13 cellular contexts compared by ENCODE assay signal in genomic region chr1:26540346-26540745, GRCh38. TPM values are rescaled to one million over a fixed set of nuclear protein-coding genes. Genes with fewer than 3 reads are reported as not detected.
DNase-seq lines count a peak whose midpoint lies in the region; ATAC-seq and TF ChIP-seq lines count a peak whose summit lies in the region.
"Had no signal": no experiment of that assay in that cellular context is flagged by ENCODE, and none has a peak within 500 bp of the region (broad histone marks: within the 10 kb centered on the region; RNA-seq: fewer than 3 reads in every experiment).

No MANE protein-coding gene starts in this region.

- no peaks in the 10 kb centered on the region for H3K9me3 ChIP-seq in DOHH2 (ENCODE audit: control insufficient read depth, insufficient read depth, low read length)
- no peaks in the 10 kb centered on the region for H3K9me3 ChIP-seq in neutrophil

- H3K27me3 ChIP-seq in DOHH2 (ENCODE audit: control insufficient read depth, low read length): no peaks in the 10 kb centered on the region
- no peaks in the 10 kb centered on the region for H3K27me3 ChIP-seq in neutrophil

- peaks cover 80% of the 10 kb centered on the region for H3K4me1 Mint-ChIP-seq in activated naive CD8-positive, alpha-beta T cell treated with anti-CD3 and anti-CD28 coated beads, Interleukin-2, amount 50 U/mL, for 24 hours

- peak overlapping the region; percentile 49 for H3K4me3 ChIP-seq in DOHH2 (ENCODE audit: low read length)
- H3K4me3 ChIP-seq in neutrophil (ENCODE audit: low read depth in 1 of 2, low read length in 1 of 2): peak overlapping the region; percentile 66 to 93
- H3K4me3 ChIP-seq: K562 had no signal

- H3K27ac Mint-ChIP-seq in activated naive CD8-positive, alpha-beta T cell treated with anti-CD3 and anti-CD28 coated beads, Interleukin-2, amount 50 U/mL, for 24 hours: peak overlapping the region; percentile 83
- H3K27ac Mint-ChIP-seq: HFFc6 had no signal

- H3K9me3 Mint-ChIP-seq in activated naive CD8-positive, alpha-beta T cell treated with anti-CD3 and anti-CD28 coated beads, Interleukin-2, amount 50 U/mL, for 24 hours: no peaks in the 10 kb centered on the region
- H3K9me3 Mint-ChIP-seq: HFFc6 had no signal

- H3K27ac ChIP-seq in DOHH2 (ENCODE audit: low read depth, low read length) (peak overlapping the region; percentile 95), neutrophil (peak overlapping the region; percentile 100)

- H3K4me2 ChIP-seq in DOHH2 (ENCODE audit: low read length): peak overlapping the region; percentile 67

- peaks cover 30% of the 10 kb centered on the region for H3F3A ChIP-seq in DOHH2 (ENCODE audit: control insufficient read depth, insufficient read depth)

- no peak for ATAC-seq in activated naive CD8-positive, alpha-beta T cell treated with anti-CD3 and anti-CD28 coated beads, Interleukin-2, amount 50 U/mL, for 24 hours
- ATAC-seq: K562, left cardiac atrium had no signal

- H4K20me1 ChIP-seq in DOHH2 (ENCODE audit: control insufficient read depth, insufficient read depth, low read depth, low read length): no peaks in the 10 kb centered on the region; the same call in 1 of the 2 replicates

- no peaks in the 10 kb centered on the region for H3K27me3 Mint-ChIP-seq in activated naive CD8-positive, alpha-beta T cell treated with anti-CD3 and anti-CD28 coated beads, Interleukin-2, amount 50 U/mL, for 24 hours

- H3K36me3 ChIP-seq in DOHH2 (ENCODE audit: control insufficient read depth, low read length): peaks cover 7% of the 10 kb centered on the region
- no peaks in the 10 kb centered on the region for H3K36me3 ChIP-seq in neutrophil

- H3K79me2 ChIP-seq in DOHH2 (ENCODE audit: control insufficient read depth, low read length): peaks cover 7% of the 10 kb centered on the region

- no peak for TF ChIP-seq CTCF in DOHH2 (IDR thresholded peaks at IDR 0.05; ENCODE audit: low read depth, low read length, poor library complexity, severe bottlenecking)
- no peak for TF ChIP-seq CTCF in neutrophil (IDR thresholded peaks at IDR 0.05)

- peaks cover 15% of the 10 kb centered on the region for H3K36me3 Mint-ChIP-seq in activated naive CD8-positive, alpha-beta T cell treated with anti-CD3 and anti-CD28 coated beads, Interleukin-2, amount 50 U/mL, for 24 hours (ENCODE audit: low read depth)

- peak overlapping the region; percentile 42 for H3K4me3 Mint-ChIP-seq in activated naive CD8-positive, alpha-beta T cell treated with anti-CD3 and anti-CD28 coated beads, Interleukin-2, amount 50 U/mL, for 24 hours
- H3K4me3 Mint-ChIP-seq: HFFc6 had no signal

- H3K9me2 ChIP-seq in DOHH2 (replicated peaks; ENCODE audit: control insufficient read depth, low read length): no peaks in the 10 kb centered on the region

- DNase-seq in M059J (ENCODE audit: low read depth) (peak; percentile 35), SKM-1 treated with dmso at 0.1 percent for 144 hours (lab: John Stamatoyannopoulos, UW; ENCODE audit: unreplicated experiment) (no peak), COR-L47 (lab: John Stamatoyannopoulos, UW) (no peak), OCI-M1 (lab: John Stamatoyannopoulos, UW) (no peak), DMS 273 (lab: John Stamatoyannopoulos, UW; ENCODE audit: unreplicated experiment) (no peak)
- no peak for DNase-seq in activated naive CD8-positive, alpha-beta T cell treated with anti-CD3 and anti-CD28 coated beads, Interleukin-2, amount 50 U/mL, for 24 hours
- DNase-seq: Calu3, HFFc6, left cardiac atrium, occipital lobe had no signal

- peaks cover 90% of the 10 kb centered on the region for H3K4me1 ChIP-seq in DOHH2 (ENCODE audit: control insufficient read depth, low read length)
- peaks cover 83 to 90% of the 10 kb centered on the region in 2 experiments for H3K4me1 ChIP-seq in neutrophil (ENCODE audit: control insufficient read depth in 1 of 2, insufficient read depth in 1 of 2, low read depth in 1 of 2, low read length in 1 of 2)

RNA-seq across cellular contexts. Expression of gene RPS6KA1, which starts 10.8 kb away (rescaled TPM):
- total RNA-seq in M059J (2014; rRNA removed; shearing (Covaris generic)): 24.8 and 34.2 TPM in 2 replicates
